8 cellular contexts compared by ENCODE assay signal in genomic region chr4:118352843-118353373, GRCh38. TPM values are rescaled to one million over a fixed set of nuclear protein-coding genes. Genes with fewer than 3 reads are reported as not detected.
DNase-seq lines count a peak whose midpoint lies in the region; ATAC-seq and TF ChIP-seq lines count a peak whose summit lies in the region.

Gene PRSS12 (minus strand): TSS chr4:118353003. CDS start chr4:118352720, 283 bp downstream.

- no peak within 1 kb of the TSS for H3K27ac Mint-ChIP-seq in activated naive CD8-positive, alpha-beta T cell treated with anti-CD3 and anti-CD28 coated beads for 36 hours

- peak; percentile 69 for TF ChIP-seq CTCF in left ventricle myocardium inferior (IDR thresholded peaks at IDR 0.05; ENCODE audit: borderline replicate concordance)

- H3K4me1 ChIP-seq in HUES48 (ENCODE audit: control insufficient read depth, insufficient read depth, low read length), result peaks cover 10% of the 10 kb centered on the region
- peaks cover 18% of the 10 kb centered on the region for H3K4me1 ChIP-seq in left ventricle myocardium inferior

- H3K9ac ChIP-seq in HUES48 (ENCODE audit: low read depth, low read length), result peak within 1 kb of the TSS; percentile 34; the same call in 1 of the 2 replicates
- H3K9ac ChIP-seq in SK-N-MC (ENCODE audit: insufficient read length), result no peak within 1 kb of the TSS

- H3K4me3 ChIP-seq in HUES48 (ENCODE audit: low read depth, low read length) (peak within 1 kb of the TSS; percentile 76), SK-N-MC (peak within 1 kb of the TSS; percentile 76), left ventricle myocardium inferior (peak within 1 kb of the TSS; percentile 64)

- peaks cover 13% of the 10 kb centered on the region for H3K4me1 Mint-ChIP-seq in activated naive CD8-positive, alpha-beta T cell treated with anti-CD3 and anti-CD28 coated beads for 36 hours

- peak; percentile 86 for DNase-seq in EL
- DNase-seq in SK-N-MC (ENCODE audit: low read depth, low spot score), result no peak
- DNase-seq in activated naive CD8-positive, alpha-beta T cell treated with anti-CD3 and anti-CD28 coated beads for 36 hours, result peak; percentile 79
- peak; percentile 48 for DNase-seq in left ventricle myocardium inferior
- DNase-seq in renal cortical epithelial cell (ENCODE audit: low read depth), result peak; percentile 10
- DNase-seq in NCI-H128 (lab: John Stamatoyannopoulos, UW; ENCODE audit: unreplicated experiment), result no peak

- peaks cover 33% of the 10 kb centered on the region for H3K27me3 ChIP-seq in HUES48 (ENCODE audit: control insufficient read depth, insufficient read depth, low read length)
- H3K27me3 ChIP-seq in left ventricle myocardium inferior (ENCODE audit: low read depth), result peaks cover 96% of the 10 kb centered on the region

- intact Hi-C loops in left ventricle myocardium inferior (cut with micrococcal nuclease), result no loop called here

- peaks cover 86% of the 10 kb centered on the region for H3K27me3 Mint-ChIP-seq in activated naive CD8-positive, alpha-beta T cell treated with anti-CD3 and anti-CD28 coated beads for 36 hours

- no peaks in the 10 kb centered on the region for H3K9me3 Mint-ChIP-seq in activated naive CD8-positive, alpha-beta T cell treated with anti-CD3 and anti-CD28 coated beads for 36 hours

- no peaks in the 10 kb centered on the region for H3K36me3 Mint-ChIP-seq in activated naive CD8-positive, alpha-beta T cell treated with anti-CD3 and anti-CD28 coated beads for 36 hours

- H3K36me3 ChIP-seq in HUES48 (ENCODE audit: control insufficient read depth, insufficient read depth, low read length), result no peaks in the 10 kb centered on the region
- H3K36me3 ChIP-seq in SK-N-MC (ENCODE audit: insufficient read depth, low read length), result no peaks in the 10 kb centered on the region
- no peaks in the 10 kb centered on the region for H3K36me3 ChIP-seq in left ventricle myocardium inferior

- H3K27ac ChIP-seq in HUES48 (ENCODE audit: low read depth, low read length) (no peak within 1 kb of the TSS), SK-N-MC (no peak within 1 kb of the TSS), left ventricle myocardium inferior (replicated peaks) (no peak within 1 kb of the TSS)

- peak; percentile 99 for ATAC-seq in GM21529 (IDR thresholded peaks at IDR 0.05; ENCODE audit: unreplicated experiment)

- H3K4me3 Mint-ChIP-seq in activated naive CD8-positive, alpha-beta T cell treated with anti-CD3 and anti-CD28 coated beads for 36 hours, result peak within 1 kb of the TSS; percentile 69

- no peaks in the 10 kb centered on the region for H3K9me3 ChIP-seq in HUES48 (ENCODE audit: control insufficient read depth, insufficient read depth, low read length)
- H3K9me3 ChIP-seq in SK-N-MC (ENCODE audit: low read depth, low read length), result no peaks in the 10 kb centered on the region
- no peaks in the 10 kb centered on the region for H3K9me3 ChIP-seq in left ventricle myocardium inferior (replicated peaks)

RNA-seq across cellular contexts. Expression of gene PRSS12, which starts in this region (rescaled TPM):
- total RNA-seq in activated naive CD8-positive, alpha-beta T cell treated with anti-CD3 and anti-CD28 coated beads for 36 hours, result not detected
- not detected for total RNA-seq in left ventricle myocardium inferior
- total RNA-seq in renal cortical epithelial cell, result 2.0 and 10.8 TPM in 2 replicates

Comparison
In these comparisons a context has a peak if more than half of its experiments do, and no peak if none do; other contexts are left out.
1. Peak in DNase-seq in activated naive CD8-positive, alpha-beta T cell treated with anti-CD3 and anti-CD28 coated beads for 36 hours; RNA of the gene not detected or under 1 TPM.
2. Peak in DNase-seq and H3K4me3 ChIP-seq in left ventricle myocardium inferior; RNA of the gene not detected or under 1 TPM.
3. DNase-seq: peak in EL (single experiment) and renal cortical epithelial cell (single experiment); none in SK-N-MC (single experiment) and NCI-H128 (single experiment).
4. Peak in every context shown above with its lines, with median percentiles within 50 percentile points of each other: H3K4me3 ChIP-seq.